15 cellular contexts compared by ENCODE assay signal in the genomic region with DNA sequence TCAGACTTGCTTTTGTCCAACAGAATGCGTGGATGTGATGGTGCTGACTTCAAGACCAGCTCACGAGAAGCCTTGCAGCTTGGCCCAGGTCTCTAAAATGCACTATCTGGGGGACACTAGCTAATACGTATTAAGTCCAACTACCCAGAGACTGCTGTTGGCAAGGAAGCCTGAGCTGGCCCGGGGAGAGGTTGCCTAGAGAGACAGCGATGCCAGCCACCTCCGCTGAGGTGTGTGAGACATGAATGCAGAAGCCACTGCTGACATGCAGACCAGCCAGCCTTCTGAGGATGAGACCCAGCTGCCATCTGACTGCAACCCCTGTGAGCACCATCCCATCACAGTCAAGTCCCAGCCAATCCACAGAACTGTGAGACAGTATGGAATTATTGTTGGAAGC.
"Had no signal": no experiment of that assay in that cellular context is flagged by ENCODE, and none has a peak within 500 bp of the region (broad histone marks: within the 10 kb centered on the region; RNA-seq: fewer than 3 reads in every experiment).

No MANE protein-coding gene starts in this region.

- H3K36me3 ChIP-seq: neural progenitor cell had no signal

- H3K9me3 ChIP-seq: sigmoid colon, testis, tibial artery had no signal

- H3K27ac ChIP-seq: hepatocyte, neural progenitor cell, parathyroid adenoma, sigmoid colon, testis, tibial artery had no signal

- H3K4me1 ChIP-seq: neural progenitor cell, parathyroid adenoma, sigmoid colon, testis, tibial artery had no signal

- H3K27me3 ChIP-seq: hepatocyte, neural progenitor cell, sigmoid colon, testis, tibial artery had no signal

- DNase-seq: cortex of kidney; effector memory CD8-positive, alpha-beta T cell; midbrain; naive thymus-derived CD4-positive, alpha-beta T cell; sigmoid colon; stimulated activated CD4-positive, alpha-beta T cell treated with anti-CD3 and anti-CD28 coated beads, Interleukin-2, amount 100 ng/mL, for 24 hours; stimulated activated CD4-positive, alpha-beta T cell treated with anti-CD3 and anti-CD28 coated beads, Interleukin-4, amount 100 ng/mL, for 24 hours; stimulated activated naive CD8-positive, alpha-beta T cell treated with anti-CD3 and anti-CD28 coated beads, Interleukin-15, Interleukin-2, amounts not matched to agents 100 U/mL and 50 U/mL, for 24 hours; substantia nigra; testis; tibial artery had no signal

- ATAC-seq: effector memory CD8-positive, alpha-beta T cell; naive thymus-derived CD4-positive, alpha-beta T cell; stimulated activated memory B cell treated with anti-CD40 and anti-IgM and Interleukin-4, amounts not matched to agents 10 μg/mL and 1 μg/mL and 100 μg/mL, for 72 hours; stimulated activated naive CD8-positive, alpha-beta T cell treated with anti-CD3 and anti-CD28 coated beads, Interleukin-15, Interleukin-2, amounts not matched to agents 100 U/mL and 50 U/mL, for 24 hours had no signal

- H3K4me3 ChIP-seq: hepatocyte, neural progenitor cell, sigmoid colon, testis, tibial artery had no signal
